Comparison of ENCODE assay signal across 23 cellular contexts in the genomic region with DNA sequence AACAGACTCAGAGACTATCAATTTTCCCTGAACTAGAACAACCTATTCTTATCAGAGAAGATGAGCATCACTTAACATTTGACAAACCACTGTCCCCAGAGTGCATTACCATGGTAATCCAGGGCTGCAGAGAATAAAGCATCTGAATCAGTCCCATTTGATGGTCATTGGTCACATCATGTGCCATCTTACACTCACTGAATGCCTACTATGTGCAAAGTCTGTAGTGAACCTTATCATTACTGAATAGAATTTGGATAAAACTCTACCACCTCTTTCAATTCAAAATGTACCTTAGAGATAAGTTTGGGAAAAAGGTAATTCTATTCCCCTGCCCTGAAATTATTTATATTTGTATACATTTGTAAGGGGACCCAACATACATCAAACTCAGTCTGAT.
DNase-seq lines count a peak whose midpoint lies in the region; ATAC-seq and TF ChIP-seq lines count a peak whose summit lies in the region.
"Had no signal": no experiment of that assay in that cellular context is flagged by ENCODE, and none has a peak within 500 bp of the region (broad histone marks: within the 10 kb centered on the region; RNA-seq: fewer than 3 reads in every experiment).

No MANE protein-coding gene starts in this region.

- no peak overlapping the region for H3K4ac ChIP-seq in mesendoderm (ENCODE audit: low read depth, low read length)

- H3K79me1 ChIP-seq in mesendoderm (ENCODE audit: low read length): no peaks in the 10 kb centered on the region

- H3K4me1 ChIP-seq in mesendoderm (ENCODE audit: control insufficient read depth, low read depth, low read length) (no peaks in the 10 kb centered on the region), smooth muscle cell (ENCODE audit: low read depth) (peaks cover 38% of the 10 kb centered on the region)
- H3K4me1 ChIP-seq: BE2C, BLaER1 had no signal

- no peak for TF ChIP-seq CTCF in smooth muscle cell (IDR thresholded peaks at IDR 0.05; ENCODE audit: borderline replicate concordance, insufficient read depth, poor library complexity, severe bottlenecking)

- no peak overlapping the region for H2AFZ ChIP-seq in smooth muscle cell (ENCODE audit: low read depth)

- H3K4me3 ChIP-seq in mesendoderm (ENCODE audit: low read length) (no peak overlapping the region), smooth muscle cell (no peak overlapping the region)
- H3K4me3 ChIP-seq: BLaER1, GM12878 had no signal

- H3K9ac ChIP-seq in mesendoderm (ENCODE audit: low read length) (no peak overlapping the region), smooth muscle cell (ENCODE audit: low read depth) (no peak overlapping the region)
- H3K9ac ChIP-seq: BLaER1 had no signal

- H3K9me3 ChIP-seq in smooth muscle cell (replicated peaks; ENCODE audit: low read depth): no peaks in the 10 kb centered on the region
- H3K9me3 ChIP-seq: BE2C, BLaER1 had no signal

- H3K4me2 ChIP-seq in mesendoderm (ENCODE audit: low read length) (no peak overlapping the region), smooth muscle cell (peak overlapping the region; percentile 38)
- H3K4me2 ChIP-seq: BLaER1 had no signal

- H3K27ac ChIP-seq in mesendoderm (ENCODE audit: low read depth, low read length) (no peak overlapping the region), smooth muscle cell (ENCODE audit: low read depth) (no peak overlapping the region)
- H3K27ac ChIP-seq: BLaER1 had no signal

- H3K56ac ChIP-seq in mesendoderm (ENCODE audit: low read length): no peak overlapping the region

- H2BK120ac ChIP-seq in mesendoderm (ENCODE audit: low read depth, low read length): no peak overlapping the region

- no peaks in the 10 kb centered on the region for H4K20me1 ChIP-seq in smooth muscle cell (ENCODE audit: low read depth)
- H4K20me1 ChIP-seq: BLaER1 had no signal

- H2BK15ac ChIP-seq in mesendoderm (replicated peaks; ENCODE audit: low read depth): peak overlapping the region; percentile 45

- peaks cover 36% of the 10 kb centered on the region for H3F3A ChIP-seq in smooth muscle cell (ENCODE audit: low read depth)

- no peak overlapping the region for H2AK5ac ChIP-seq in mesendoderm (ENCODE audit: low read length)

- no peaks in the 10 kb centered on the region for H3K36me3 ChIP-seq in mesendoderm (ENCODE audit: control insufficient read depth, insufficient read depth, low read length)
- no peaks in the 10 kb centered on the region for H3K36me3 ChIP-seq in smooth muscle cell (ENCODE audit: low read depth)
- H3K36me3 ChIP-seq: BE2C, BLaER1 had no signal

- no peaks in the 10 kb centered on the region for H3K27me3 ChIP-seq in mesendoderm (ENCODE audit: insufficient read depth, low read length, poor library complexity)
- H3K27me3 ChIP-seq in smooth muscle cell (ENCODE audit: low read depth): no peaks in the 10 kb centered on the region
- H3K27me3 ChIP-seq: BE2C, BLaER1 had no signal

- no peak for ATAC-seq in HG03565 (IDR thresholded peaks at IDR 0.05; ENCODE audit: unreplicated experiment)
- no peak for ATAC-seq in GM21717 (IDR thresholded peaks at IDR 0.05; ENCODE audit: unreplicated experiment)
- ATAC-seq: GM12878 had no signal

- no peak overlapping the region for H2BK5ac ChIP-seq in mesendoderm (ENCODE audit: low read length)

- no peak overlapping the region for H3K18ac ChIP-seq in mesendoderm (ENCODE audit: low read length)

- no peaks in the 10 kb centered on the region for H3K79me2 ChIP-seq in mesendoderm (ENCODE audit: control insufficient read depth, insufficient read depth, low read length)
- H3K79me2 ChIP-seq in smooth muscle cell (ENCODE audit: low read depth): no peaks in the 10 kb centered on the region

- no peak overlapping the region for H3K23ac ChIP-seq in mesendoderm (ENCODE audit: low read length)

- peak; percentile 0 for DNase-seq in NCI-H2227 (lab: John Stamatoyannopoulos, UW; ENCODE audit: unreplicated experiment)
- DNase-seq in NCI-H2227 treated with DMSO at 0.1 percent for 48 hours (lab: John Stamatoyannopoulos, UW): no peak
- DNase-seq in mesendoderm: no peak
- no peak for DNase-seq in smooth muscle cell (lab: John Stamatoyannopoulos, UW; ENCODE audit: unreplicated experiment)
- DNase-seq: 8988T; ACHN; BE2C; C1 segment of cervical spinal cord; CD4-positive, alpha-beta memory T cell; CD4-positive, CD25-positive, alpha-beta regulatory T cell; CD8-positive, alpha-beta memory T cell; COR-L47; DMS 273 treated with DMSO at 0.1 percent for 48 hours; DMS153; DMS53; DMS79; DND-41; EL; GDM1 had no signal

- no peak overlapping the region for H4K5ac ChIP-seq in mesendoderm (ENCODE audit: low read length)

- no peak overlapping the region for H4K8ac ChIP-seq in mesendoderm (ENCODE audit: low read depth, low read length)
